ENCODE assay signal across 13 cellular contexts in the genomic region with DNA sequence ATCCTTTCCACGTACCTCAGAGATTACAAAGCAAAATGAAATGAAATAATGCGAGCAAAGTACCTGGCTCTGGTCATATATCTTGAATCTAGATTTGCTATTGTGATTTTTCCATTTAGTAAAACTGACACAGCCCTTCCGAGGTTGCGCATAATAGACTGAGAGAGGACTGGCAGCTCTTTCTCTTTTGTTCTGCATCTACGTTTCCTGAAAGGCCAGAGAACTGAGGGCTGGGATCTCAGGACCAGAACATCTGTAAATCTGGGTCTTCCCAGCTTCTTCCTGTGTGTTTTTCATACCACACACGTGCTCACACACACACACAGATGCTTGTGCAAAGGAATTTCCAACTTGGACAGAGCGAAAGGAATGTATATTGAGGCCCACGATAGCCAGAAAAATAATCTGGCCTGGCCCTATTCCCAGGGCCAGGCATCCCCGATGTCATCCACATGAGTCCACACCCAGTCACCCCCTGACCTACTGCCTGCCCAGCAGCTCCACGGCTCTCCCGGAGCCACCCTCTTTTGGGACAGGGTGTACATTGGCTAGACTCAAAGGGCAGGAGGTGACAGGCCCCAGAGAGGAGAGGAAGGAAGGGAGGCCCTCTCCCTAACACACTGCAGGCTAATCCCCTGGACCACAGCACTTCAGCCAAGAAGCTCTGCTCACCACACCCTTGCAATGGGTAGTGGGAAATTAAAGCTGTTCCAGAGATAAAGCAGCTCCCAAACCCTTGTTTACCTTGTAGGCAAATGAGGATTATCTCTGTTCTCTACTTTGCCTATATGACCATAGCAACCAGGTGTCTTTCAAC. TPM values are rescaled to one million over a fixed set of nuclear protein-coding genes. Genes with fewer than 3 reads are reported as not detected.
DNase-seq lines count a peak whose midpoint lies in the region; ATAC-seq and TF ChIP-seq lines count a peak whose summit lies in the region.
"Had no signal": no experiment of that assay in that cellular context is flagged by ENCODE, and none has a peak within 500 bp of the region (broad histone marks: within the 10 kb centered on the region; RNA-seq: fewer than 3 reads in every experiment).

No MANE protein-coding gene starts in this region.

- H3K27me3 ChIP-seq in brain microvascular endothelial cell (replicated peaks) (no peaks in the 10 kb centered on the region), right cardiac atrium (ENCODE audit: control insufficient read depth, insufficient read depth) (no peaks in the 10 kb centered on the region), subcutaneous abdominal adipose tissue (ENCODE audit: control insufficient read depth in 5 of 5, insufficient read depth in 4 of 5, low read length in 5 of 5) (no peaks in the 10 kb centered on the region), esophagus muscularis mucosa (no peaks in the 10 kb centered on the region)
- H3K27me3 ChIP-seq: tibial artery had no signal

- H3K27ac ChIP-seq in brain microvascular endothelial cell, result no peak overlapping the region
- peak overlapping the region; percentile 50 for H3K27ac ChIP-seq in right cardiac atrium (ENCODE audit: low read length)
- peak overlapping the region; percentile 17 for H3K27ac ChIP-seq in subcutaneous abdominal adipose tissue (ENCODE audit: low read depth, low read length)
- H3K27ac ChIP-seq in esophagus muscularis mucosa (replicated peaks in 1 of 4), result peak overlapping the region in 1 of 4 donors; percentile 12
- H3K27ac ChIP-seq: parathyroid adenoma, tibial artery had no signal

- H3K4me1 ChIP-seq in right cardiac atrium (ENCODE audit: control insufficient read depth, insufficient read depth, low read length) (no peaks in the 10 kb centered on the region), subcutaneous abdominal adipose tissue (ENCODE audit: control insufficient read depth in 5 of 5, insufficient read depth in 5 of 5, low read length in 5 of 5) (peaks cover 5 to 14% (median 11%) of the 10 kb centered on the region in 5 donors), esophagus muscularis mucosa (peaks cover 0 to 7% (median 2%) of the 10 kb centered on the region in 4 donors)
- H3K4me1 ChIP-seq: parathyroid adenoma, tibial artery had no signal

- H3K36me3 ChIP-seq in brain microvascular endothelial cell (replicated peaks), result no peaks in the 10 kb centered on the region
- no peaks in the 10 kb centered on the region for H3K36me3 ChIP-seq in subcutaneous abdominal adipose tissue (ENCODE audit: control insufficient read depth in 5 of 5, insufficient read depth in 5 of 5, low read length in 5 of 5)
- peaks cover 0 to 5% (median 0%) of the 10 kb centered on the region in 4 donors for H3K36me3 ChIP-seq in esophagus muscularis mucosa
- H3K36me3 ChIP-seq: tibial artery had no signal

- DNase-seq in HFFc6 (peak; percentile 12), brain microvascular endothelial cell (peak; percentile 6), right cardiac atrium (peak; percentile 73 to 86 (median 78)), C1 segment of cervical spinal cord (lab: John Stamatoyannopoulos, UW) (no peak), esophagus muscularis mucosa (ENCODE audit: extremely low spot score) (no peak)
- no peak for DNase-seq in effector CD8-positive, alpha-beta T cell (lab: John Stamatoyannopoulos, UW)
- DNase-seq: NCI-H146, T-helper 17 cell, tibial artery had no signal

- H3K27ac Mint-ChIP-seq in HFFc6, result peak overlapping the region; percentile 49; the same call in 1 of the 2 replicates
- H3K27ac Mint-ChIP-seq: T-helper 17 cell had no signal

- peaks cover 2% of the 10 kb centered on the region for H3K27me3 Mint-ChIP-seq in HFFc6 (ENCODE audit: insufficient read depth)
- H3K27me3 Mint-ChIP-seq: T-helper 17 cell had no signal

- no peaks in the 10 kb centered on the region for H3K9me3 Mint-ChIP-seq in HFFc6

- H3K9me3 ChIP-seq in right cardiac atrium (ENCODE audit: control insufficient read depth, low read length) (no peaks in the 10 kb centered on the region), subcutaneous abdominal adipose tissue (ENCODE audit: control insufficient read depth in 5 of 5, low read length in 5 of 5) (no peaks in the 10 kb centered on the region), esophagus muscularis mucosa (no peaks in the 10 kb centered on the region)
- H3K9me3 ChIP-seq: tibial artery had no signal

- peak; percentile 96 to 100 for ATAC-seq in right cardiac atrium
- no peak for ATAC-seq in GM19023 (IDR thresholded peaks at IDR 0.05; ENCODE audit: unreplicated experiment)
- ATAC-seq: GM12878, T-helper 17 cell had no signal

- peaks cover 6% of the 10 kb centered on the region; the same call in 1 of the 2 replicates for H3K36me3 Mint-ChIP-seq in HFFc6 (ENCODE audit: low read depth)

- H3K4me1 Mint-ChIP-seq in HFFc6 (ENCODE audit: low read depth), result peaks cover 23% of the 10 kb centered on the region
- H3K4me1 Mint-ChIP-seq: T-helper 17 cell had no signal

- no peak overlapping the region for H3K4me3 Mint-ChIP-seq in HFFc6
- H3K4me3 Mint-ChIP-seq: T-helper 17 cell had no signal

- TF ChIP-seq CTCF in HFFc6 (IDR thresholded peaks at IDR 0.05), result no peak
- TF ChIP-seq CTCF in brain microvascular endothelial cell (IDR thresholded peaks at IDR 0.05; ENCODE audit: low read depth, low read length, missing control alignments), result no peak
- no peak for TF ChIP-seq CTCF in esophagus muscularis mucosa (IDR thresholded peaks at IDR 0.05)

- H3K4me3 ChIP-seq in brain microvascular endothelial cell (ENCODE audit: low read depth, low read length) (no peak overlapping the region), right cardiac atrium (ENCODE audit: low read length) (no peak overlapping the region), subcutaneous abdominal adipose tissue (ENCODE audit: low read depth in 1 of 5, low read length in 5 of 5) (no peak overlapping the region), esophagus muscularis mucosa (no peak overlapping the region)
- H3K4me3 ChIP-seq: GM12878, tibial artery had no signal

- peak overlapping the region in 1 of 5 donors; percentile 33 for H3K9ac ChIP-seq in subcutaneous abdominal adipose tissue (ENCODE audit: low read length in 5 of 5)
- H3K9ac ChIP-seq: parathyroid adenoma had no signal

- intact Hi-C loops in right cardiac atrium (cut with DNase I), result no loop called here
- intact Hi-C loops in esophagus muscularis mucosa (cut with DNase I), result no loop called here

- WGBS in right cardiac atrium, result 31% methylated on average over 11 of the region's 11 CpGs
- WGBS in esophagus muscularis mucosa, result 39% methylated on average over 11 of the region's 11 CpGs

- no peak for TF ChIP-seq POLR2A in esophagus muscularis mucosa (IDR thresholded peaks at IDR 0.05; ENCODE audit: low read depth)

- in situ Hi-C loops in brain microvascular endothelial cell (cut with HindIII; ENCODE audit: low pct_ligation_motif_present, low sequenced_read_pairs), result no loop called here

- no peak for TF ChIP-seq EP300 in esophagus muscularis mucosa (IDR thresholded peaks at IDR 0.05)

RNA-seq across cellular contexts. Expression of a gene that starts 41.8 kb away (rescaled TPM):
- 10 to 100 TPM; 35.0 to 50.7 (median 44.2) TPM for total RNA-seq in HFFc6 (2021; fragmentation: NEBNext Ultra II Directional; extraction: Animal tissue kit (Norgen Biotek cat#: 25700))
- total RNA-seq in right cardiac atrium, result 10 to 100 TPM; 22.0 to 30.2 (median 26.9) TPM
- 27.7 TPM for polyA plus RNA-seq in right cardiac atrium
- 10 to 100 TPM; 16.0 to 23.3 (median 21.3) TPM for total RNA-seq in esophagus muscularis mucosa

Comparison
In these comparisons a context has a peak if more than half of its experiments do, and no peak if none do; other contexts are left out.
1. DNase-seq: peak in HFFc6 (single experiment), brain microvascular endothelial cell (single experiment) and right cardiac atrium (3 of 3); none in C1 segment of cervical spinal cord (0 of 14), effector CD8-positive, alpha-beta T cell (single experiment) and esophagus muscularis mucosa (single experiment).